Comparison of ENCODE assay signal across 13 cellular contexts in the genomic region with DNA sequence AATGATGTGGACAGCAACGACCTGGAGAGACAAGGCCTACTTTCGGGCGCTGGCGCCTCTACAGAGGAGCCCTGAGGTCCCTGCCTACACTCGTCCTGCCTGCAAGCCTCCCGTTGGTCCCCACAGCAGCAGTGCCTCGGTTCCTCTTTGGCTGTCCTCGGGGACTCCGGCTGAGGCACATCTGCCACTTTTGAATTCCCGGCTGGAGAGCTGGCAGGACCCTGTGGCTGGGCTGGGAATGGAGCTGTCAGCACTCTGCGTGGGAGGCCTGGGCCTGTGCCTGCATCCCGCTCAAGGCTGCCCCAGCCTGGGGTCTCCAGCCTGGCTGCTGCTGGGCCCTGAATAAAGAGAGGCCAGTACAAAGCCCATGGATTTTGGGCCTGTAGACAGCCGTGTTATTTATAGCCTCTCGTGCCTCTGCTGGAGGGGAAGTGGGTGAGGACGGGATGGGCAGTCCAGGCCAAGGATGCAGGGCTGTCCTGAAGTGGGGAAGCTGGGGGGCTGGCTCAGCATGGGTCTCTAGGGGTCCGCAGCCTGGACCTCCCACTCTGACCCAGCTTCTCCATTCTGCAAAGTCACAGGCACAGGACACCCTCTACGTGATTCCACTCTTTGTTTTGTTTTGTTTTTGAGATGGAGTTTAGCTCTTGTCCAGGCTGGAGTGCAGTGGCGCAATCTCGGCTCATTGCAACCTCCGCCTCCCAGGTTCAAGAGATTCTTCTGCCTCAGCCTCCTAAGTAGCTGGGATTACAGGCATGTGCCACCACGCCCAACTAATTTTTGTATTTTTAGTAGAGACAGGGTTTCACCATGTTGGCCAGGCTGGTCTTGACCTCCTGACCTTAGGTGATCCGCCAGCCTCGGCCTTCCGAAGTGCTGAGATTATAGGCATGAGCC. TPM values are rescaled to one million over a fixed set of nuclear protein-coding genes. Genes with fewer than 3 reads are reported as not detected.
"Had no signal": no experiment of that assay in that cellular context is flagged by ENCODE, and none has a peak within 500 bp of the region (broad histone marks: within the 10 kb centered on the region; RNA-seq: fewer than 3 reads in every experiment).

No MANE protein-coding gene starts in this region.

- H3K27me3 ChIP-seq: cardiac muscle cell, gastrocnemius medialis, hepatocyte, tibial nerve had no signal

- H3K36me3 Mint-ChIP-seq: naive B cell had no signal

- H3K36me3 ChIP-seq: cardiac muscle cell, gastrocnemius medialis, tibial nerve had no signal

- H3K4me3 ChIP-seq: cardiac muscle cell, coronary artery, gastrocnemius medialis, hepatocyte, smooth muscle cell, tibial nerve had no signal

- H3K27ac ChIP-seq: cardiac muscle cell, coronary artery, epithelial cell of prostate, gastrocnemius medialis, hepatocyte, tibial nerve had no signal

- ATAC-seq: gastrocnemius medialis had no signal

- DNase-seq: activated naive CD4-positive, alpha-beta T cell; activated T-cell treated with anti-CD3 and anti-CD28 coated beads, Interleukin-2, amount 50 U/mL, for 48 hours; effector CD8-positive, alpha-beta T cell; gastrocnemius medialis; naive B cell; T-helper 2 cell had no signal

- H3K4me1 ChIP-seq: gastrocnemius medialis, tibial nerve had no signal

- H3K27ac Mint-ChIP-seq: naive B cell had no signal

- H3K9me3 ChIP-seq: gastrocnemius medialis, tibial nerve had no signal

RNA-seq across cellular contexts. Expression of a gene that starts 54.3 kb away (rescaled TPM):
- total RNA-seq: astrocyte, cardiac muscle cell, gastrocnemius medialis, smooth muscle cell had no signal
